23 cellular contexts compared by ENCODE assay signal in the genomic region with DNA sequence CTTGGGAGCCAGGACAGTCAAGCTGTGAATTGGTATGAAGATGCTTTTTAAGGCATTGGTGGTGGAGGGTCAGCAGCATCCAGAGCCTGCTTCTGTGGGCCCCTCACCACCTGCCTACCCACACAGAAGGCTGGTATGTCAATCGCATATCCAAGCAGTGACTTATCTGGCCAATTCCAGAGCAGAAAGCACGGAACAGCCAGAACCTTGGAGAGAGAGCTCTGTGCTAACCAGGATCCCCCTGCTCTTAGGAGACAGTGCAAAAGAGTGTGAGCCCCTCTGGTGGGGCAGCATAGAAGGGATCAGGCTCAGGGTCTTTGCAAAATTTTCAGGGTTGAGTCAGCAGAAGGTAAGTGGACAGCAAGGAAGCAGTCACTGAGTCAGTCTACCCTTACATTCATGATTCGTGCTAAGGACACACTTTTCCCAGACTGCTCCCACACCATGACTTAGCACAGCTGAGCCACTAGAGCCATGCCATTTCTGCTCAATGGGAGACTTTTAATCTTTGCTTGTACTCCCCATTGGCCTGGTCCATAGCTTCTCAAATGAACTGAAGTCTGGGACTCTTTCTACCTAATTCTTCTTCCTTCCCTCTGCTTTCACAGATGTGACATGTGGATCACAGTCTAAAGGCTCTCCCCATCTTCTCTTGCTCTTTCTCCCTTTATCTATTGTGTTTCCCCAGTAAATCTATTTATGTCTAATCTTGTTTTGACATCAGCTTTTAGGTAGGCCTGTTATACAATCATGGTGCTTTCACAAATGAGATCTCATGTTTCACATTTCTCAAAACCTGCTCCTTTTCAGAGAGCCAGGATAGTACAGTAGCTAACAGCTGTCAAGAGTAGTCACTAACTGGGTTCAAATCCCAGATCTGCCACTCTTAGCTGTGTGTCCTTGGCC. TPM values are rescaled to one million over a fixed set of nuclear protein-coding genes. Genes with fewer than 3 reads are reported as not detected.
DNase-seq lines count a peak whose midpoint lies in the region; ATAC-seq, FAIRE-seq and TF ChIP-seq lines count a peak whose summit lies in the region.
"Had no signal": no experiment of that assay in that cellular context is flagged by ENCODE, and none has a peak within 500 bp of the region (broad histone marks: within the 10 kb centered on the region; RNA-seq: fewer than 3 reads in every experiment).

No MANE protein-coding gene starts in this region.

- H3K4me1 Mint-ChIP-seq in astrocyte (ENCODE audit: low read depth, unreplicated experiment) (peaks cover 4% of the 10 kb centered on the region), Caco-2 (ENCODE audit: low read depth, unreplicated experiment) (no peaks in the 10 kb centered on the region)

- FAIRE-seq in astrocyte (lab: Jason Lieb, UNC), result peak; percentile 86
- FAIRE-seq: GM12892 had no signal

- H3K9me3 ChIP-seq in GM23248 (ENCODE audit: low read depth) (no peaks in the 10 kb centered on the region), astrocyte (ENCODE audit: insufficient read depth, low read depth, low read length) (no peaks in the 10 kb centered on the region), neuronal stem cell (replicated peaks in 1 of 2; ENCODE audit: control insufficient read depth in 2 of 2, insufficient read depth in 1 of 2, low read depth in 1 of 2, low read length in 2 of 2) (no peaks in the 10 kb centered on the region), Caco-2 (no peaks in the 10 kb centered on the region)

- no peak for TF ChIP-seq CTCF in astrocyte (IDR thresholded peaks at IDR 0.05; ENCODE audit: insufficient read depth, low read depth, low read length)
- TF ChIP-seq CTCF in Caco-2 (IDR thresholded peaks at IDR 0.05; ENCODE audit: insufficient read depth in 1 of 2, low read depth in 1 of 2, low read length in 1 of 2, severe bottlenecking in 1 of 2, unreplicated experiment in 1 of 2), result no peak

- no peak overlapping the region for H2AK5ac ChIP-seq in neuronal stem cell (ENCODE audit: low read depth, low read length)

- no peak overlapping the region for H3K18ac ChIP-seq in neuronal stem cell (ENCODE audit: low read length)

- H3K27ac ChIP-seq in GM23248, result no peak overlapping the region
- no peak overlapping the region for H3K27ac ChIP-seq in astrocyte (ENCODE audit: low read depth, low read length)
- H3K27ac ChIP-seq in neuronal stem cell (replicated peaks; ENCODE audit: low read length), result no peak overlapping the region
- H3K27ac ChIP-seq: SK-N-MC had no signal

- H3K4ac ChIP-seq in neuronal stem cell (ENCODE audit: low read length), result no peak overlapping the region

- ATAC-seq in HG02623 (IDR thresholded peaks at IDR 0.05; ENCODE audit: unreplicated experiment), result no peak
- ATAC-seq: Right ventricle myocardium inferior had no signal

- H3K9me2 ChIP-seq in GM23248 (ENCODE audit: insufficient read depth), result no peaks in the 10 kb centered on the region

- H3K9ac ChIP-seq in GM23248, result no peak overlapping the region
- H3K9ac ChIP-seq in astrocyte (ENCODE audit: low read length), result no peak overlapping the region
- no peak overlapping the region for H3K9ac ChIP-seq in neuronal stem cell (ENCODE audit: low read depth, low read length, poor library complexity)

- no peak overlapping the region for H3K23ac ChIP-seq in neuronal stem cell (ENCODE audit: low read depth, low read length, poor library complexity)

- CTCF ChIA-PET in Caco-2 (lab: Charles Lee), result no interaction called here

- no peak overlapping the region for H3K4me3 ChIP-seq in GM23248
- H3K4me3 ChIP-seq in astrocyte (ENCODE audit: insufficient read depth, low read depth, low read length), result no peak overlapping the region
- no peak overlapping the region for H3K4me3 ChIP-seq in neuronal stem cell (ENCODE audit: low read length in 2 of 2)
- no peak overlapping the region for H3K4me3 ChIP-seq in Caco-2 (ENCODE audit: low read depth, low read length)
- H3K4me3 ChIP-seq: SK-N-MC had no signal

- POLR2A ChIA-PET in Caco-2 (lab: Charles Lee), result no interaction called here

- H3K9me3 Mint-ChIP-seq in astrocyte (ENCODE audit: unreplicated experiment), result no peaks in the 10 kb centered on the region
- H3K9me3 Mint-ChIP-seq in Caco-2 (ENCODE audit: unreplicated experiment), result no peaks in the 10 kb centered on the region
- H3K9me3 Mint-ChIP-seq: IgD-negative memory B cell had no signal

- H2BK15ac ChIP-seq in neuronal stem cell (ENCODE audit: low read length), result no peak overlapping the region

- no peaks in the 10 kb centered on the region for H3K36me3 Mint-ChIP-seq in astrocyte (ENCODE audit: low read depth, unreplicated experiment)
- no peaks in the 10 kb centered on the region for H3K36me3 Mint-ChIP-seq in Caco-2 (ENCODE audit: insufficient read depth, unreplicated experiment)
- H3K36me3 Mint-ChIP-seq: IgD-negative memory B cell had no signal

- H3K36me3 ChIP-seq in GM23248 (ENCODE audit: low read depth), result no peaks in the 10 kb centered on the region
- H3K36me3 ChIP-seq in astrocyte (ENCODE audit: insufficient read depth, low read length), result no peaks in the 10 kb centered on the region
- H3K36me3 ChIP-seq in neuronal stem cell (replicated peaks in 1 of 2; ENCODE audit: control insufficient read depth in 2 of 2, insufficient read depth in 2 of 2, low read length in 2 of 2), result no peaks in the 10 kb centered on the region
- no peaks in the 10 kb centered on the region for H3K36me3 ChIP-seq in Caco-2 (ENCODE audit: control insufficient read depth, insufficient read depth, low read length)

- no peak overlapping the region for H4K8ac ChIP-seq in neuronal stem cell (ENCODE audit: low read depth, low read length)

- 79% methylated on average over 2 to 3 of the region's 3 CpGs for WGBS in GM23248 (ENCODE audit: low coverage in 1 of 2, low lambda C conversion rate in 2 of 2, missing lambda C conversion rate in 2 of 2), 2 experiments
- no CpG with 5 or more reads among the region's 3 CpGs for WGBS in neuronal stem cell (ENCODE audit: extremely low coverage in 2 of 2, insufficient read length in 2 of 2, insufficient replicate concordance in 1 of 2), 2 donors

- no peak overlapping the region for H2BK120ac ChIP-seq in neuronal stem cell (ENCODE audit: low read depth, low read length)

- peak; percentile 45 for DNase-seq in GM23248
- peak; percentile 40 for DNase-seq in NCI-H82 treated with DMSO at 0.1 percent for 48 hours (lab: John Stamatoyannopoulos, UW; ENCODE audit: unreplicated experiment)
- no peak for DNase-seq in astrocyte (ENCODE audit: low read depth)
- DNase-seq in neuronal stem cell (ENCODE audit: low spot score), result no peak
- DNase-seq in Caco-2, result no peak
- no peak for DNase-seq in effector CD8-positive, alpha-beta T cell (lab: John Stamatoyannopoulos, UW)
- DNase-seq: C1 segment of cervical spinal cord, DMS 273 treated with DMSO at 0.1 percent for 48 hours, NCI-H1417, NCI-H187 treated with DMSO at 0.1 percent for 48 hours, NCI-H2171 treated with DMSO at 0.1 percent for 48 hours, NCI-H748 treated with DMSO at 0.1 percent for 48 hours had no signal

- H3K14ac ChIP-seq in neuronal stem cell (ENCODE audit: low read length), result no peak overlapping the region

- no peaks in the 10 kb centered on the region for H3K79me1 ChIP-seq in neuronal stem cell (ENCODE audit: low read depth, low read length)

- H3K27me3 ChIP-seq in GM23248 (replicated peaks; ENCODE audit: insufficient read depth) (no peaks in the 10 kb centered on the region), astrocyte (ENCODE audit: insufficient read depth, low read length) (no peaks in the 10 kb centered on the region), neuronal stem cell (ENCODE audit: control insufficient read depth in 3 of 3, insufficient read depth in 3 of 3, low read depth in 1 of 3, low read length in 3 of 3) (peaks cover 0 to 45% (median 0%) of the 10 kb centered on the region in 3 experiments), Caco-2 (replicated peaks; ENCODE audit: control insufficient read depth, insufficient read depth, low read length) (no peaks in the 10 kb centered on the region)

- H3K4me3 Mint-ChIP-seq in astrocyte (ENCODE audit: unreplicated experiment) (no peak overlapping the region), Caco-2 (ENCODE audit: unreplicated experiment) (no peak overlapping the region)
- H3K4me3 Mint-ChIP-seq: IgD-negative memory B cell had no signal

- no peak overlapping the region for H4K91ac ChIP-seq in neuronal stem cell (ENCODE audit: low read depth, low read length, poor library complexity)

- H3K79me2 ChIP-seq in GM23248 (ENCODE audit: insufficient read depth) (no peaks in the 10 kb centered on the region), astrocyte (ENCODE audit: insufficient read depth, low read length) (no peaks in the 10 kb centered on the region)

- H3K4me2 ChIP-seq in GM23248 (ENCODE audit: unreplicated experiment) (no peak overlapping the region), astrocyte (ENCODE audit: low read length) (no peak overlapping the region), neuronal stem cell (ENCODE audit: insufficient read depth, low read length, poor library complexity, severe bottlenecking) (no peak overlapping the region)

- H3K27me3 Mint-ChIP-seq in astrocyte (ENCODE audit: low read depth, unreplicated experiment) (no peaks in the 10 kb centered on the region), Caco-2 (ENCODE audit: insufficient read depth, unreplicated experiment) (no peaks in the 10 kb centered on the region)

- no peaks in the 10 kb centered on the region for H3F3A ChIP-seq in GM23248 (ENCODE audit: insufficient read depth)

- in situ Hi-C loops in GM23248 (cut with MboI), result no loop called here

- H2BK5ac ChIP-seq in neuronal stem cell (ENCODE audit: low read length), result peak overlapping the region; percentile 13

- no peaks in the 10 kb centered on the region for H4K20me1 ChIP-seq in GM23248 (ENCODE audit: insufficient read depth)
- H4K20me1 ChIP-seq in astrocyte (ENCODE audit: insufficient read depth, low read length), result no peaks in the 10 kb centered on the region

- H3K27ac Mint-ChIP-seq in astrocyte (ENCODE audit: unreplicated experiment) (no peak overlapping the region), Caco-2 (ENCODE audit: unreplicated experiment) (no peak overlapping the region)
- H3K27ac Mint-ChIP-seq: IgD-negative memory B cell had no signal

- no peak overlapping the region for H2BK12ac ChIP-seq in neuronal stem cell (ENCODE audit: low read length)

- BruUV-seq in Caco-2 (replicated peaks; lab: Mats Ljungman, UMichigan), result no TSS peak

- H3K4me1 ChIP-seq in GM23248 (ENCODE audit: insufficient read depth), result no peaks in the 10 kb centered on the region
- H3K4me1 ChIP-seq in astrocyte (ENCODE audit: insufficient read depth, low read length), result no peaks in the 10 kb centered on the region
- H3K4me1 ChIP-seq in neuronal stem cell (ENCODE audit: control insufficient read depth in 2 of 2, insufficient read depth in 1 of 2, low read depth in 1 of 2, low read length in 2 of 2), result peaks cover 0 to 2% of the 10 kb centered on the region in 2 donors
- H3K4me1 ChIP-seq in Caco-2, result no peaks in the 10 kb centered on the region

- intact Hi-C loops in Caco-2 (cut with micrococcal nuclease; ENCODE audit: unreplicated experiment), result no loop called here

- H2AFZ ChIP-seq in GM23248, result no peak overlapping the region
- H2AFZ ChIP-seq in astrocyte (ENCODE audit: low read depth, low read length), result no peak overlapping the region
- H2AFZ ChIP-seq in neuronal stem cell (ENCODE audit: low read length), result no peak overlapping the region

RNA-seq across cellular contexts. Expression of gene MORF4L2, which starts 20.0 kb away (rescaled TPM):
- 640 and 664 TPM in 2 replicates for total RNA-seq in GM23248 (2014; rRNA removed; shearing (Covaris generic))
- polyA plus RNA-seq in GM23248 (2016; fragmentation: Nextera tagmentation; extraction: Ambion mirVana), result 482 and 486 TPM in 2 replicates
- total RNA-seq in astrocyte (514 and 533 TPM in 2 replicates), Caco-2 (2022) (314 and 322 TPM in 2 replicates)
- polyA plus RNA-seq in neuronal stem cell (2013, experiment 1 of 2), result 399 TPM
- 411 TPM for polyA plus RNA-seq in neuronal stem cell (2013, experiment 2 of 2)

RNA-seq across cellular contexts. Expression of gene TCEAL1, which starts 37.7 kb away (rescaled TPM):
- total RNA-seq in GM23248 (2014; rRNA removed; shearing (Covaris generic)), result 22.8 and 30.7 TPM in 2 replicates
- 30.6 and 32.0 TPM in 2 replicates for polyA plus RNA-seq in GM23248 (2016; fragmentation: Nextera tagmentation; extraction: Ambion mirVana)
- 9.6 and 12.3 TPM in 2 replicates for total RNA-seq in astrocyte
- 12.9 TPM for polyA plus RNA-seq in neuronal stem cell (2013, experiment 1 of 2)
- polyA plus RNA-seq in neuronal stem cell (2013, experiment 2 of 2), result 13.6 TPM
- 11.6 and 11.8 TPM in 2 replicates for total RNA-seq in Caco-2 (2022)

RNA-seq across cellular contexts. Expression of gene TMEM31, which starts 44.3 kb away (rescaled TPM):
- total RNA-seq in GM23248 (2014; rRNA removed; shearing (Covaris generic)), result not detected in 2 replicates
- polyA plus RNA-seq in GM23248 (2016; fragmentation: Nextera tagmentation; extraction: Ambion mirVana), result 0.26 and 0.28 TPM in 2 replicates
- total RNA-seq in astrocyte (0.43 TPM in 1 of 2 replicates, not detected in the other), Caco-2 (2022) (not detected in 2 replicates)
- polyA plus RNA-seq in neuronal stem cell (2013, experiment 1 of 2), result 4.5 TPM
- 4.0 TPM for polyA plus RNA-seq in neuronal stem cell (2013, experiment 2 of 2)
- total RNA-seq: A673, Daoy, H4, HT-29, LHCN-M2, NCI-H460, Right ventricle myocardium inferior had no signal
- polyA plus RNA-seq: IgD-negative memory B cell had no signal

RNA-seq across cellular contexts. Expression of gene TCEAL3, which starts 58.7 kb away (rescaled TPM):
- 16.3 and 33.4 TPM in 2 replicates for total RNA-seq in GM23248 (2014; rRNA removed; shearing (Covaris generic))
- 53.1 and 58.1 TPM in 2 replicates for polyA plus RNA-seq in GM23248 (2016; fragmentation: Nextera tagmentation; extraction: Ambion mirVana)
- total RNA-seq in astrocyte, result 13.5 and 15.2 TPM in 2 replicates
- polyA plus RNA-seq in neuronal stem cell (2013, experiment 1 of 2), result 26.0 TPM
- 25.9 TPM for polyA plus RNA-seq in neuronal stem cell (2013, experiment 2 of 2)
- total RNA-seq in Caco-2 (2022), result 2.7 and 3.3 TPM in 2 replicates

Comparison
In these comparisons a context has a peak if more than half of its experiments do, and no peak if none do; other contexts are left out.
1. DNase-seq: peak in GM23248 (single experiment) and NCI-H82 treated with DMSO at 0.1 percent for 48 hours (single experiment); none in astrocyte (single experiment), neuronal stem cell (single experiment), Caco-2 (0 of 2) and effector CD8-positive, alpha-beta T cell (single experiment).